20 cellular contexts compared by ENCODE assay signal in genomic region chr4:2907706-2908293, GRCh38. TPM values are rescaled to one million over a fixed set of nuclear protein-coding genes. Genes with fewer than 3 reads are reported as not detected.
DNase-seq lines count a peak whose midpoint lies in the region; ATAC-seq, FAIRE-seq and TF ChIP-seq lines count a peak whose summit lies in the region.
"Had no signal": no experiment of that assay in that cellular context is flagged by ENCODE, and none has a peak within 500 bp of the region (broad histone marks: within the 10 kb centered on the region; RNA-seq: fewer than 3 reads in every experiment).

No MANE protein-coding gene starts in this region.

- intact Hi-C loops in mucosa of descending colon (cut with DNase I, micrococcal nuclease) = no loop called here

- TF ChIP-seq POLR2A in GM12891 (IDR thresholded peaks at IDR 0.05; ENCODE audit: low read depth, low read length) = no peak

- ATAC-seq in T-cell (replicated peaks in 1 of 4) (no peak), mucosa of descending colon (peak; percentile 79)
- ATAC-seq: foreskin keratinocyte, GM12878, sciatic nerve had no signal

- peak; percentile 48 for FAIRE-seq in GM12891 (lab: Jason Lieb, UNC)
- FAIRE-seq: endometrium, GM12878 had no signal

- POLR2A ChIA-PET in T-cell (lab: Charles Lee) = no interaction called here

- no peaks in the 10 kb centered on the region for H3K9me3 Mint-ChIP-seq in T-cell
- H3K9me3 Mint-ChIP-seq: H9, IgD-negative memory B cell had no signal

- CTCF ChIA-PET in T-cell (lab: Charles Lee) = no interaction called here

- H3K4me3 Mint-ChIP-seq in T-cell = no peak overlapping the region
- H3K4me3 Mint-ChIP-seq: H9, IgD-negative memory B cell had no signal

- H3K9me3 ChIP-seq in mucosa of descending colon = no peaks in the 10 kb centered on the region
- H3K9me3 ChIP-seq: adrenal gland; BLaER1 treated with 17β-estradiol and CSF1 and Interleukin-3, amounts not matched to agents 10 nM and 100 nM had no signal

- H3K36me3 ChIP-seq in mucosa of descending colon (ENCODE audit: low read depth) = peaks cover 10% of the 10 kb centered on the region

- TF ChIP-seq CTCF in mucosa of descending colon (IDR thresholded peaks at IDR 0.05) = no peak

- H3K27me3 Mint-ChIP-seq in T-cell = no peaks in the 10 kb centered on the region
- H3K27me3 Mint-ChIP-seq: IgD-negative memory B cell had no signal

- peak overlapping the region; percentile 66 to 78 for H3K27ac Mint-ChIP-seq in T-cell
- H3K27ac Mint-ChIP-seq: IgD-negative memory B cell had no signal

- H3K4me3 ChIP-seq in mucosa of descending colon = no peak overlapping the region
- H3K4me3 ChIP-seq: adrenal gland; BLaER1 treated with 17β-estradiol and CSF1 and Interleukin-3, amounts not matched to agents 10 nM and 100 nM; GM12878; lung had no signal

- DNase-seq in COLO668 (lab: John Stamatoyannopoulos, UW; ENCODE audit: unreplicated experiment) (peak; percentile 67), GM12891 (ENCODE audit: insufficient read length, low spot score) (no peak), T-cell (no peak), mucosa of descending colon (no peak), H4 (ENCODE audit: low spot score) (no peak), amygdala (lab: John Stamatoyannopoulos, UW) (no peak)
- no peak for DNase-seq in stimulated activated CD4-positive, alpha-beta T cell treated with anti-CD3 and anti-CD28 coated beads, Interleukin-4, amount 100 ng/mL, for 1 hour
- DNase-seq: activated CD4-positive, alpha-beta T cell treated with anti-CD3 and anti-CD28 coated beads for 48 hours; foreskin keratinocyte; H9; NCI-H2171; Right ventricle myocardium superior; stimulated activated CD4-positive, alpha-beta T cell treated with anti-CD3 and anti-CD28 coated beads, Interleukin-2, amount 100 ng/mL, for 24 hours had no signal

- peaks cover 21 to 31% (median 25%) of the 10 kb centered on the region in 3 donors for H3K4me1 Mint-ChIP-seq in T-cell
- H3K4me1 Mint-ChIP-seq: H9 had no signal

- peaks cover 66% of the 10 kb centered on the region for H3K36me3 Mint-ChIP-seq in T-cell

- peaks cover 7% of the 10 kb centered on the region for H3K4me1 ChIP-seq in mucosa of descending colon (ENCODE audit: low read depth)
- H3K4me1 ChIP-seq: adrenal gland, foreskin keratinocyte had no signal

TF ChIP-seq in GM12891, 5 proteins besides CTCF, POLR2A, EP300 and RAD21:
- TF ChIP-seq PAX5 (IDR thresholded peaks at IDR 0.05; ENCODE audit: insufficient read depth, low read length, severe bottlenecking) (no peak), TAF1 (IDR thresholded peaks at IDR 0.05; ENCODE audit: low read depth, low read length) (no peak), SPI1 (IDR thresholded peaks at IDR 0.05; ENCODE audit: low read depth, low read length) (no peak), POU2F2 (IDR thresholded peaks at IDR 0.05; ENCODE audit: low read depth, low read length) (no peak), POLR2AphosphoS5 (IDR thresholded peaks at IDR 0.05; ENCODE audit: low read depth, low read length) (no peak)

RNA-seq across cellular contexts. Expression of gene NOP14, which starts 55.4 kb away (rescaled TPM):
- polyA plus RNA-seq in GM12891 (2012; ENCODE audit: low read depth, missing spikeins) = 41.1 TPM
- total RNA-seq in T-cell (10 to 100 TPM; 30.6 to 48.1 (median 46.3) TPM), mucosa of descending colon (10 to 100 TPM; 18.2 to 23.8 (median 23.5) TPM)
- 15.8 and 18.8 TPM in 2 replicates for total RNA-seq in H4 (2014; rRNA removed; shearing (Covaris generic))

RNA-seq across cellular contexts. Expression of gene GRK4, which starts 55.6 kb away (rescaled TPM):
- 1.5 TPM for polyA plus RNA-seq in GM12891 (2012; ENCODE audit: low read depth, missing spikeins)
- 1 to 10 TPM; 1.8 to 4.8 (median 2.5) TPM for total RNA-seq in T-cell
- 1 to 10 TPM in 2 of 3 donors, under 1 TPM in 1; 0.87 to 8.9 (median 3.9) TPM for total RNA-seq in mucosa of descending colon
- 1.6 and 3.3 TPM in 2 replicates for total RNA-seq in H4 (2014; rRNA removed; shearing (Covaris generic))
